Comparison of ENCODE assay signal across 1 cellular context in the genomic region with DNA sequence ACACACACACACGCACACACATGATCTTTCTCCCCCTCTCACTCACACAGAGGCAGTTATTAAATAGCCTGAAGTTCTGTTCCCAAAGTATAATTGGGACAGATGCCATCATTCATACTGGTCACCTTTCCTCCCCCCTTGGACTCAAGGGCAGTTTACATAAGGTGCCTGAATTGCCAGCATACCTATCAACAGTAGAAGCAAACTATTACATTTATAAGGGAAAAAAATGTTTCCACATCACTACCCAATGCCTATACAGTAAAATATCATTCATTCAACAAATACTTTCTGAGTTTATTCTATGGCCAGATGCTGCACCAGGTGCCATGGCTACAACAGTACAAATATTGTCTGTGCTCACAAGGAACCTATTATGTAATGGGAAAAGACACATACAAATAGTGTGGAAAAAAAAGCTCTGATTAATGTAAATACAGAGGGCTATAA.
TF ChIP-seq lines count a peak whose summit lies in the region.

No MANE protein-coding gene starts in this region.

TF ChIP-seq in HepG2, 621 proteins besides CTCF, POLR2A, EP300 and RAD21 (continues in another document):
- TF ChIP-seq IKZF4 (CRISPR knock-in tag; IDR thresholded peaks at IDR 0.05; ENCODE audit: borderline replicate concordance, low read depth, not compliant biosample characterization) = no peak
- no peak for TF ChIP-seq ZNF292 (CRISPR knock-in tag; IDR thresholded peaks at IDR 0.05; ENCODE audit: borderline replicate concordance, low read depth)
- TF ChIP-seq BCL6 (CRISPR knock-in tag; IDR thresholded peaks at IDR 0.05) = peak; percentile 70; the same call in 1 of the 2 replicates
- no peak for TF ChIP-seq KDM2A (CRISPR knock-in tag; IDR thresholded peaks at IDR 0.05; ENCODE audit: borderline replicate concordance, low read depth)
- TF ChIP-seq, protein P1, sequence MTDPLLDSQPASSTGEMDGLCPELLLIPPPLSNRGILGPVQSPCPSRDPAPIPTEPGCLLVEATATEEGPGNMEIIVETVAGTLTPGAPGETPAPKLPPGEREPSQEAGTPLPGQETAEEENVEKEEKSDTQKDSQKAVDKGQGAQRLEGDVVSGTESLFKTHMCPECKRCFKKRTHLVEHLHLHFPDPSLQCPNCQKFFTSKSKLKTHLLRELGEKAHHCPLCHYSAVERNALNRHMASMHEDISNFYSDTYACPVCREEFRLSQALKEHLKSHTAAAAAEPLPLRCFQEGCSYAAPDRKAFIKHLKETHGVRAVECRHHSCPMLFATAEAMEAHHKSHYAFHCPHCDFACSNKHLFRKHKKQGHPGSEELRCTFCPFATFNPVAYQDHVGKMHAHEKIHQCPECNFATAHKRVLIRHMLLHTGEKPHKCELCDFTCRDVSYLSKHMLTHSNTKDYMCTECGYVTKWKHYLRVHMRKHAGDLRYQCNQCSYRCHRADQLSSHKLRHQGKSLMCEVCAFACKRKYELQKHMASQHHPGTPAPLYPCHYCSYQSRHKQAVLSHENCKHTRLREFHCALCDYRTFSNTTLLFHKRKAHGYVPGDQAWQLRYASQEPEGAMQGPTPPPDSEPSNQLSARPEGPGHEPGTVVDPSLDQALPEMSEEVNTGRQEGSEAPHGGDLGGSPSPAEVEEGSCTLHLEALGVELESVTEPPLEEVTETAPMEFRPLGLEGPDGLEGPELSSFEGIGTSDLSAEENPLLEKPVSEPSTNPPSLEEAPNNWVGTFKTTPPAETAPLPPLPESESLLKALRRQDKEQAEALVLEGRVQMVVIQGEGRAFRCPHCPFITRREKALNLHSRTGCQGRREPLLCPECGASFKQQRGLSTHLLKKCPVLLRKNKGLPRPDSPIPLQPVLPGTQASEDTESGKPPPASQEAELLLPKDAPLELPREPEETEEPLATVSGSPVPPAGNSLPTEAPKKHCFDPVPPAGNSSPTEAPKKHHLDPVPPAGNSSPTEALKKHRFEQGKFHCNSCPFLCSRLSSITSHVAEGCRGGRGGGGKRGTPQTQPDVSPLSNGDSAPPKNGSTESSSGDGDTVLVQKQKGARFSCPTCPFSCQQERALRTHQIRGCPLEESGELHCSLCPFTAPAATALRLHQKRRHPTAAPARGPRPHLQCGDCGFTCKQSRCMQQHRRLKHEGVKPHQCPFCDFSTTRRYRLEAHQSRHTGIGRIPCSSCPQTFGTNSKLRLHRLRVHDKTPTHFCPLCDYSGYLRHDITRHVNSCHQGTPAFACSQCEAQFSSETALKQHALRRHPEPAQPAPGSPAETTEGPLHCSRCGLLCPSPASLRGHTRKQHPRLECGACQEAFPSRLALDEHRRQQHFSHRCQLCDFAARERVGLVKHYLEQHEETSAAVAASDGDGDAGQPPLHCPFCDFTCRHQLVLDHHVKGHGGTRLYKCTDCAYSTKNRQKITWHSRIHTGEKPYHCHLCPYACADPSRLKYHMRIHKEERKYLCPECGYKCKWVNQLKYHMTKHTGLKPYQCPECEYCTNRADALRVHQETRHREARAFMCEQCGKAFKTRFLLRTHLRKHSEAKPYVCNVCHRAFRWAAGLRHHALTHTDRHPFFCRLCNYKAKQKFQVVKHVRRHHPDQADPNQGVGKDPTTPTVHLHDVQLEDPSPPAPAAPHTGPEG (CRISPR knock-in tag; IDR thresholded peaks at IDR 0.05) = no peak
- TF ChIP-seq ZBTB8A (CRISPR knock-in tag; IDR thresholded peaks at IDR 0.05; ENCODE audit: borderline replicate concordance, low read depth) = no peak
- TF ChIP-seq, protein P2, sequence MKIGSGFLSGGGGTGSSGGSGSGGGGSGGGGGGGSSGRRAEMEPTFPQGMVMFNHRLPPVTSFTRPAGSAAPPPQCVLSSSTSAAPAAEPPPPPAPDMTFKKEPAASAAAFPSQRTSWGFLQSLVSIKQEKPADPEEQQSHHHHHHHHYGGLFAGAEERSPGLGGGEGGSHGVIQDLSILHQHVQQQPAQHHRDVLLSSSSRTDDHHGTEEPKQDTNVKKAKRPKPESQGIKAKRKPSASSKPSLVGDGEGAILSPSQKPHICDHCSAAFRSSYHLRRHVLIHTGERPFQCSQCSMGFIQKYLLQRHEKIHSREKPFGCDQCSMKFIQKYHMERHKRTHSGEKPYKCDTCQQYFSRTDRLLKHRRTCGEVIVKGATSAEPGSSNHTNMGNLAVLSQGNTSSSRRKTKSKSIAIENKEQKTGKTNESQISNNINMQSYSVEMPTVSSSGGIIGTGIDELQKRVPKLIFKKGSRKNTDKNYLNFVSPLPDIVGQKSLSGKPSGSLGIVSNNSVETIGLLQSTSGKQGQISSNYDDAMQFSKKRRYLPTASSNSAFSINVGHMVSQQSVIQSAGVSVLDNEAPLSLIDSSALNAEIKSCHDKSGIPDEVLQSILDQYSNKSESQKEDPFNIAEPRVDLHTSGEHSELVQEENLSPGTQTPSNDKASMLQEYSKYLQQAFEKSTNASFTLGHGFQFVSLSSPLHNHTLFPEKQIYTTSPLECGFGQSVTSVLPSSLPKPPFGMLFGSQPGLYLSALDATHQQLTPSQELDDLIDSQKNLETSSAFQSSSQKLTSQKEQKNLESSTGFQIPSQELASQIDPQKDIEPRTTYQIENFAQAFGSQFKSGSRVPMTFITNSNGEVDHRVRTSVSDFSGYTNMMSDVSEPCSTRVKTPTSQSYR (CRISPR knock-in tag; IDR thresholded peaks at IDR 0.05; ENCODE audit: borderline replicate concordance) = 0 out of 2 replicates have a peak, but pooled peaks have one; percentile 24
- no peak for TF ChIP-seq KLF15 (CRISPR knock-in tag; IDR thresholded peaks at IDR 0.05; ENCODE audit: borderline replicate concordance)
- TF ChIP-seq, protein P3, sequence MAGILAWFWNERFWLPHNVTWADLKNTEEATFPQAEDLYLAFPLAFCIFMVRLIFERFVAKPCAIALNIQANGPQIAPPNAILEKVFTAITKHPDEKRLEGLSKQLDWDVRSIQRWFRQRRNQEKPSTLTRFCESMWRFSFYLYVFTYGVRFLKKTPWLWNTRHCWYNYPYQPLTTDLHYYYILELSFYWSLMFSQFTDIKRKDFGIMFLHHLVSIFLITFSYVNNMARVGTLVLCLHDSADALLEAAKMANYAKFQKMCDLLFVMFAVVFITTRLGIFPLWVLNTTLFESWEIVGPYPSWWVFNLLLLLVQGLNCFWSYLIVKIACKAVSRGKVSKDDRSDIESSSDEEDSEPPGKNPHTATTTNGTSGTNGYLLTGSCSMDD (CRISPR knock-in tag; IDR thresholded peaks at IDR 0.05) = no peak
- no peak for TF ChIP-seq CBX5 (CRISPR knock-in tag; IDR thresholded peaks at IDR 0.05; ENCODE audit: borderline replicate concordance)
- TF ChIP-seq, protein P4, sequence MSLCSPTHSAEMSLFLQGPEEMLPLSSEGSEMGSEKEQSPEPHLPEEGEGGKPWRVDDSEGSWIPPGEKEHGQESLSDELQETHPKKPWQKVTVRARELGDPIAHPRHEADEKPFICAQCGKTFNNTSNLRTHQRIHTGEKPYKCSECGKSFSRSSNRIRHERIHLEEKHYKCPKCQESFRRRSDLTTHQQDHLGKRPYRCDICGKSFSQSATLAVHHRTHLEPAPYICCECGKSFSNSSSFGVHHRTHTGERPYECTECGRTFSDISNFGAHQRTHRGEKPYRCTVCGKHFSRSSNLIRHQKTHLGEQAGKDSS (CRISPR knock-in tag; IDR thresholded peaks at IDR 0.05; ENCODE audit: borderline replicate concordance, low read depth) = no peak
- TF ChIP-seq ZNF337 (CRISPR knock-in tag; IDR thresholded peaks at IDR 0.05; ENCODE audit: borderline replicate concordance, low read depth) = no peak
- no peak for TF ChIP-seq HES4 (CRISPR knock-in tag; IDR thresholded peaks at IDR 0.05; ENCODE audit: borderline replicate concordance)
- TF ChIP-seq PITX1 (CRISPR knock-in tag; IDR thresholded peaks at IDR 0.05) = no peak
- TF ChIP-seq, protein P5, sequence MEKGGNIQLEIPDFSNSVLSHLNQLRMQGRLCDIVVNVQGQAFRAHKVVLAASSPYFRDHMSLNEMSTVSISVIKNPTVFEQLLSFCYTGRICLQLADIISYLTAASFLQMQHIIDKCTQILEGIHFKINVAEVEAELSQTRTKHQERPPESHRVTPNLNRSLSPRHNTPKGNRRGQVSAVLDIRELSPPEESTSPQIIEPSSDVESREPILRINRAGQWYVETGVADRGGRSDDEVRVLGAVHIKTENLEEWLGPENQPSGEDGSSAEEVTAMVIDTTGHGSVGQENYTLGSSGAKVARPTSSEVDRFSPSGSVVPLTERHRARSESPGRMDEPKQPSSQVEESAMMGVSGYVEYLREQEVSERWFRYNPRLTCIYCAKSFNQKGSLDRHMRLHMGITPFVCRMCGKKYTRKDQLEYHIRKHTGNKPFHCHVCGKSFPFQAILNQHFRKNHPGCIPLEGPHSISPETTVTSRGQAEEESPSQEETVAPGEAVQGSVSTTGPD (CRISPR knock-in tag; IDR thresholded peaks at IDR 0.05) = no peak
- no peak for TF ChIP-seq GTF3A (CRISPR knock-in tag; conservative IDR thresholded peaks at IDR 0.05)
- no peak for TF ChIP-seq POLR2G (IDR thresholded peaks at IDR 0.05; ENCODE audit: low read depth, low read length)
- TF ChIP-seq NR2F6 (IDR thresholded peaks at IDR 0.05) = no peak; the same call in 1 of the 2 replicates
- TF ChIP-seq NR2F6 (CRISPR knock-in tag; IDR thresholded peaks at IDR 0.05) = no peak
- TF ChIP-seq TCF7 (IDR thresholded peaks at IDR 0.05; ENCODE audit: low read depth) = no peak
- TF ChIP-seq IKZF1 (IDR thresholded peaks at IDR 0.05) = no peak
- no peak for TF ChIP-seq KLF9 (CRISPR knock-in tag; IDR thresholded peaks at IDR 0.05; ENCODE audit: low read depth)
- no peak for TF ChIP-seq ZNF180 (CRISPR knock-in tag; IDR thresholded peaks at IDR 0.05; ENCODE audit: borderline replicate concordance, low read depth)
- TF ChIP-seq ZNF891 (CRISPR knock-in tag; IDR thresholded peaks at IDR 0.05) = no peak
- TF ChIP-seq, protein P6, sequence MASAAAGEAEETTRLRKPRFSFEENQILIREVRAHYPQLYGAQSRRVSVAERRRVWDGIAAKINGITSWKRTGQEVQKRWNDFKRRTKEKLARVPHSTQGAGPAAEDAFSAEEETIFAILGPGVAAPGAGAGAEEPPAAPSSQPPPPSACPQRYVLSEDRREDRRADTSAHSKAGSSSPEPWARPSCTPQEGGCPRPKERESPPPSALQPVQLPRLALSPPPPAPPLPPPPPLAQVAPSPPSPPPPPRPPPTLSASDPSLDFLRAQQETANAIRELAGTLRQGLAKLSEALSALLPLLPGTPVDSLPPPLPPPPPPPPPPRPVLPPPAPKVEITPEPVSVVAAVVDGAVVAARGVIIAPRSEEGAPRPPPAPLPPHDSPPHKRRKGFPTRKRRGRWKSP (CRISPR knock-in tag; IDR thresholded peaks at IDR 0.05) = no peak
- TF ChIP-seq GATAD1 (CRISPR knock-in tag; IDR thresholded peaks at IDR 0.05) = 0 out of 2 replicates have a peak, but pooled peaks have one; percentile 12
- TF ChIP-seq, protein P7, sequence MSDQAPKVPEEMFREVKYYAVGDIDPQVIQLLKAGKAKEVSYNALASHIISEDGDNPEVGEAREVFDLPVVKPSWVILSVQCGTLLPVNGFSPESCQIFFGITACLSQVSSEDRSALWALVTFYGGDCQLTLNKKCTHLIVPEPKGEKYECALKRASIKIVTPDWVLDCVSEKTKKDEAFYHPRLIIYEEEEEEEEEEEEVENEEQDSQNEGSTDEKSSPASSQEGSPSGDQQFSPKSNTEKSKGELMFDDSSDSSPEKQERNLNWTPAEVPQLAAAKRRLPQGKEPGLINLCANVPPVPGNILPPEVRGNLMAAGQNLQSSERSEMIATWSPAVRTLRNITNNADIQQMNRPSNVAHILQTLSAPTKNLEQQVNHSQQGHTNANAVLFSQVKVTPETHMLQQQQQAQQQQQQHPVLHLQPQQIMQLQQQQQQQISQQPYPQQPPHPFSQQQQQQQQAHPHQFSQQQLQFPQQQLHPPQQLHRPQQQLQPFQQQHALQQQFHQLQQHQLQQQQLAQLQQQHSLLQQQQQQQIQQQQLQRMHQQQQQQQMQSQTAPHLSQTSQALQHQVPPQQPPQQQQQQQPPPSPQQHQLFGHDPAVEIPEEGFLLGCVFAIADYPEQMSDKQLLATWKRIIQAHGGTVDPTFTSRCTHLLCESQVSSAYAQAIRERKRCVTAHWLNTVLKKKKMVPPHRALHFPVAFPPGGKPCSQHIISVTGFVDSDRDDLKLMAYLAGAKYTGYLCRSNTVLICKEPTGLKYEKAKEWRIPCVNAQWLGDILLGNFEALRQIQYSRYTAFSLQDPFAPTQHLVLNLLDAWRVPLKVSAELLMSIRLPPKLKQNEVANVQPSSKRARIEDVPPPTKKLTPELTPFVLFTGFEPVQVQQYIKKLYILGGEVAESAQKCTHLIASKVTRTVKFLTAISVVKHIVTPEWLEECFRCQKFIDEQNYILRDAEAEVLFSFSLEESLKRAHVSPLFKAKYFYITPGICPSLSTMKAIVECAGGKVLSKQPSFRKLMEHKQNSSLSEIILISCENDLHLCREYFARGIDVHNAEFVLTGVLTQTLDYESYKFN (CRISPR knock-in tag; conservative IDR thresholded peaks at IDR 0.05) = peak; percentile 32; the same call in 1 of the 2 replicates
- TF ChIP-seq, protein P8, sequence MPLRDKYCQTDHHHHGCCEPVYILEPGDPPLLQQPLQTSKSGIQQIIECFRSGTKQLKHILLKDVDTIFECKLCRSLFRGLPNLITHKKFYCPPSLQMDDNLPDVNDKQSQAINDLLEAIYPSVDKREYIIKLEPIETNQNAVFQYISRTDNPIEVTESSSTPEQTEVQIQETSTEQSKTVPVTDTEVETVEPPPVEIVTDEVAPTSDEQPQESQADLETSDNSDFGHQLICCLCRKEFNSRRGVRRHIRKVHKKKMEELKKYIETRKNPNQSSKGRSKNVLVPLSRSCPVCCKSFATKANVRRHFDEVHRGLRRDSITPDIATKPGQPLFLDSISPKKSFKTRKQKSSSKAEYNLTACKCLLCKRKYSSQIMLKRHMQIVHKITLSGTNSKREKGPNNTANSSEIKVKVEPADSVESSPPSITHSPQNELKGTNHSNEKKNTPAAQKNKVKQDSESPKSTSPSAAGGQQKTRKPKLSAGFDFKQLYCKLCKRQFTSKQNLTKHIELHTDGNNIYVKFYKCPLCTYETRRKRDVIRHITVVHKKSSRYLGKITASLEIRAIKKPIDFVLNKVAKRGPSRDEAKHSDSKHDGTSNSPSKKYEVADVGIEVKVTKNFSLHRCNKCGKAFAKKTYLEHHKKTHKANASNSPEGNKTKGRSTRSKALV (CRISPR knock-in tag; IDR thresholded peaks at IDR 0.05) = no peak
- TF ChIP-seq, protein P9, sequence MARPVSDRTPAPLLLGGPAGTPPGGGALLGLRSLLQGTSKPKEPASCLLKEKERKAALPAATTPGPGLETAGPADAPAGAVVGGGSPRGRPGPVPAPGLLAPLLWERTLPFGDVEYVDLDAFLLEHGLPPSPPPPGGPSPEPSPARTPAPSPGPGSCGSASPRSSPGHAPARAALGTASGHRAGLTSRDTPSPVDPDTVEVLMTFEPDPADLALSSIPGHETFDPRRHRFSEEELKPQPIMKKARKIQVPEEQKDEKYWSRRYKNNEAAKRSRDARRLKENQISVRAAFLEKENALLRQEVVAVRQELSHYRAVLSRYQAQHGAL (CRISPR knock-in tag; IDR thresholded peaks at IDR 0.05; ENCODE audit: not compliant biosample characterization) = no peak
- no peak for TF ChIP-seq SYNCRIP (IDR thresholded peaks at IDR 0.05; ENCODE audit: insufficient read depth, low read depth, low read length)
- 0 out of 2 replicates have a peak, but pooled peaks have one; percentile 48 for TF ChIP-seq TARDBP (CRISPR knock-in tag; IDR thresholded peaks at IDR 0.05)
- 0 out of 2 replicates have a peak, but pooled peaks have one; percentile 31 for TF ChIP-seq SMYD3 (CRISPR knock-in tag; IDR thresholded peaks at IDR 0.05)
- no peak for TF ChIP-seq ARID2 (CRISPR knock-in tag; IDR thresholded peaks at IDR 0.05; ENCODE audit: borderline replicate concordance)
- no peak for TF ChIP-seq ZNF776 (CRISPR knock-in tag; IDR thresholded peaks at IDR 0.05)
- no peak for TF ChIP-seq BHLHE40 (IDR thresholded peaks at IDR 0.05; ENCODE audit: low read length)
- TF ChIP-seq TBX2 (CRISPR knock-in tag; IDR thresholded peaks at IDR 0.05; ENCODE audit: borderline replicate concordance) = no peak
- TF ChIP-seq, protein P10, sequence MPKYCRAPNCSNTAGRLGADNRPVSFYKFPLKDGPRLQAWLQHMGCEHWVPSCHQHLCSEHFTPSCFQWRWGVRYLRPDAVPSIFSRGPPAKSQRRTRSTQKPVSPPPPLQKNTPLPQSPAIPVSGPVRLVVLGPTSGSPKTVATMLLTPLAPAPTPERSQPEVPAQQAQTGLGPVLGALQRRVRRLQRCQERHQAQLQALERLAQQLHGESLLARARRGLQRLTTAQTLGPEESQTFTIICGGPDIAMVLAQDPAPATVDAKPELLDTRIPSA (CRISPR knock-in tag; IDR thresholded peaks at IDR 0.05; ENCODE audit: borderline replicate concordance) = no peak
- no peak for TF ChIP-seq GZF1 (CRISPR knock-in tag; IDR thresholded peaks at IDR 0.05)
